20 cellular contexts compared by ENCODE assay signal in genomic region chr4:142307857-142308256, GRCh38.
"Had no signal": no experiment of that assay in that cellular context is flagged by ENCODE, and none has a peak within 500 bp of the region (broad histone marks: within the 10 kb centered on the region; RNA-seq: fewer than 3 reads in every experiment).

No MANE protein-coding gene starts in this region.

- DNase-seq: activated CD4-positive, alpha-beta T cell treated with anti-CD3 and anti-CD28 coated beads, Interleukin-2, amount 50 U/mL, for 1 hour; activated CD8-positive, alpha-beta memory T cell treated with anti-CD3 and anti-CD28 coated beads, Interleukin-2, amount 50 U/mL, for 4 hours; activated naive CD4-positive, alpha-beta T cell treated with anti-CD3 and anti-CD28 coated beads for 36 hours; activated naive CD8-positive, alpha-beta T cell treated with anti-CD3 and anti-CD28 coated beads, Interleukin-2, amount 50 U/mL, for 24 hours; activated T-cell treated with anti-CD3 and anti-CD28 coated beads, Interleukin-2, amount 50 U/mL, for 4 hours; anterior cingulate cortex; caudate nucleus; dorsolateral prefrontal cortex; foreskin melanocyte; heart left ventricle; mammary epithelial cell; naive thymus-derived CD4-positive, alpha-beta T cell; sigmoid colon; stimulated activated CD4-positive, alpha-beta T cell treated with anti-CD3 and anti-CD28 coated beads, Interleukin-2, amount 100 ng/mL, for 24 hours; stimulated activated naive CD4-positive, alpha-beta T cell treated with Interleukin-2 at 50 U/mL for 16 hours; thyroid gland had no signal

- H3K27me3 ChIP-seq: dorsolateral prefrontal cortex, heart left ventricle, sigmoid colon, thyroid gland had no signal

- H3K36me3 Mint-ChIP-seq: brain had no signal

- H3K4me1 ChIP-seq: thyroid gland had no signal

- H3K27ac ChIP-seq: dorsolateral prefrontal cortex, epithelial cell of prostate, sigmoid colon, thyroid gland had no signal

- H3K27ac Mint-ChIP-seq: activated naive CD4-positive, alpha-beta T cell treated with anti-CD3 and anti-CD28 coated beads for 36 hours; activated naive CD8-positive, alpha-beta T cell treated with anti-CD3 and anti-CD28 coated beads, Interleukin-2, amount 50 U/mL, for 24 hours; T-helper 1 cell treated with Interleukin-12 subunit alpha and Interleukin-12 subunit beta and Interleukin-4 antibody, amounts not matched to agents 30 μg/mL and 1 μg/mL, for 36 hours had no signal

- FAIRE-seq: urothelium cell line had no signal

- H3K36me3 ChIP-seq: sigmoid colon, thyroid gland had no signal

- H3K4me3 ChIP-seq: dorsolateral prefrontal cortex, heart left ventricle, sigmoid colon, thyroid gland had no signal

- H3K27me3 Mint-ChIP-seq: activated naive CD8-positive, alpha-beta T cell treated with anti-CD3 and anti-CD28 coated beads, Interleukin-2, amount 50 U/mL, for 24 hours; naive thymus-derived CD4-positive, alpha-beta T cell had no signal

- H3K9me3 Mint-ChIP-seq: activated naive CD4-positive, alpha-beta T cell treated with anti-CD3 and anti-CD28 coated beads for 36 hours; activated naive CD8-positive, alpha-beta T cell treated with anti-CD3 and anti-CD28 coated beads, Interleukin-2, amount 50 U/mL, for 24 hours; activated T-cell treated with anti-CD3 and anti-CD28 coated beads, Interleukin-2, amount 50 U/mL, for 4 hours; brain; naive thymus-derived CD4-positive, alpha-beta T cell; T-helper 1 cell treated with Interleukin-12 subunit alpha and Interleukin-12 subunit beta and Interleukin-4 antibody, amounts not matched to agents 30 μg/mL and 1 μg/mL, for 36 hours had no signal

- H3K9me3 ChIP-seq: heart left ventricle, sigmoid colon, thyroid gland had no signal

- H3K4me3 Mint-ChIP-seq: activated naive CD4-positive, alpha-beta T cell treated with anti-CD3 and anti-CD28 coated beads for 36 hours; activated naive CD8-positive, alpha-beta T cell treated with anti-CD3 and anti-CD28 coated beads, Interleukin-2, amount 50 U/mL, for 24 hours; activated T-cell treated with anti-CD3 and anti-CD28 coated beads, Interleukin-2, amount 50 U/mL, for 4 hours; brain; naive thymus-derived CD4-positive, alpha-beta T cell; T-helper 1 cell treated with Interleukin-12 subunit alpha and Interleukin-12 subunit beta and Interleukin-4 antibody, amounts not matched to agents 30 μg/mL and 1 μg/mL, for 36 hours had no signal
